In the genomic region with DNA sequence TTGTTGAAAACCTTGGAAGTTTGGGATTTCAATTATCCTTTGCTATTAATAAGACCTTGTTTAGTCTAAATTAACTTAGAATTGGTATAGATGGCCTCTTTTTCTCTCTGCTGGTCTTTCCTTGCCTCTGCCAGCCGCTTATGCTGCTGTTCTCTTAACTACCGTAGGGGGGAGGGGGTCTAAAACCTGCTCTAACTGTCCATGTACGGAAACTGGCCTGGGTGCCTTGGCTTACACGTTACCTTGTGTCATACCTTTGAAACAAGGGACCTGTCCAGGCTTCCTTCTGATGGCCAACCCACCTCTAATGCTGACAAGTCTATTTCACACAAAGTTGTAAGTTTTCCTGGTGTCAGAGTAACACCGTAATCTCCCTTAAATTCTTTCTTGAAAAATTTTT, we compare ENCODE assay signal across 6 cellular contexts. TPM values are rescaled to one million over a fixed set of nuclear protein-coding genes. Genes with fewer than 3 reads are reported as not detected.
"Had no signal": no experiment of that assay in that cellular context is flagged by ENCODE, and none has a peak within 500 bp of the region (broad histone marks: within the 10 kb centered on the region; RNA-seq: fewer than 3 reads in every experiment).

No MANE protein-coding gene starts in this region.

RNA-seq across cellular contexts. Expression of gene ANKRD65, which starts 3.7 kb away (rescaled TPM):
- total RNA-seq: activated CD4-positive, alpha-beta memory T cell treated with anti-CD3 and anti-CD28 coated beads, Interleukin-2, amount 10 ng/mL, durations not matched to agents 7 days and 5 days; activated CD4-positive, alpha-beta T cell treated with anti-CD3 and anti-CD28 coated beads, Interleukin-2, amount 10 ng/mL, durations not matched to agents 7 days and 5 days; activated T-helper 2 cell treated with anti-CD3 and anti-CD28 coated beads, Interferon-gamma antibody, Interleukin-2, Interleukin-4, amounts not matched to agents 10 μg/mL and 5 μg/mL and 100 μg/mL, durations not matched to agents 14 hours and 24 hours and 36 hours; mononuclear cell; natural killer cell had no signal

RNA-seq across cellular contexts. Expression of gene VWA1, which starts 18.1 kb away (rescaled TPM):
- total RNA-seq: natural killer cell had no signal

RNA-seq across cellular contexts. Expression of gene ATAD3C, which starts 32.1 kb away (rescaled TPM):
- polyA plus RNA-seq: fibroblast of lung had no signal
